ENCODE assay signal across 8 cellular contexts in genomic region chr1:158112994-158113758, GRCh38.
A peak's percentile ranks its signal among the peaks of the same experiment; 100 is the strongest.
DNase-seq lines count a peak whose midpoint lies in the region; ATAC-seq and TF ChIP-seq lines count a peak whose summit lies in the region.

No MANE protein-coding gene starts in this region.

- H3K4me1 ChIP-seq in breast epithelium, result no peaks in the 10 kb centered on the region

- peaks cover 0 to 8% of the 10 kb centered on the region in 2 donors for H3K27me3 ChIP-seq in breast epithelium
- H3K27me3 ChIP-seq in kidney epithelial cell (ENCODE audit: control insufficient read depth, insufficient read depth, low read length), result no peaks in the 10 kb centered on the region

- H3K36me3 ChIP-seq in breast epithelium (no peaks in the 10 kb centered on the region), kidney epithelial cell (ENCODE audit: control insufficient read depth, insufficient read depth, low read length) (no peaks in the 10 kb centered on the region)

- H3K4me3 ChIP-seq in breast epithelium, result peak overlapping the region; percentile 37 to 62 (median 49)
- H3K4me3 ChIP-seq in kidney epithelial cell (ENCODE audit: low read depth, low read length), result peak overlapping the region; percentile 42

- TF ChIP-seq CTCF in breast epithelium (IDR thresholded peaks at IDR 0.05) (no peak), kidney epithelial cell (IDR thresholded peaks at IDR 0.05; ENCODE audit: insufficient read depth, low read length, poor library complexity, severe bottlenecking) (no peak)

- H3K9me3 ChIP-seq in breast epithelium, result no peaks in the 10 kb centered on the region

- no peak overlapping the region for H3K27ac ChIP-seq in breast epithelium

- DNase-seq in activated gamma-delta T cell treated with Interleukin-2 at 50 U/mL for 16 hours, result peak; percentile 42
- DNase-seq in activated gamma-delta T cell (lab: John Stamatoyannopoulos, UW), result no peak
- DNase-seq in SK-N-DZ (ENCODE audit: low spot score), result peak; percentile 22
- DNase-seq in breast epithelium (ENCODE audit: low spot score in 2 of 2), result no peak
- DNase-seq in kidney epithelial cell (ENCODE audit: low read depth), result no peak
- peak; percentile 5 to 38 for DNase-seq in stimulated activated CD4-positive, alpha-beta T cell treated with anti-CD3 and anti-CD28 coated beads, Interleukin-2, amount 100 ng/mL, for 48 hours

- TF ChIP-seq POLR2A in breast epithelium (IDR thresholded peaks at IDR 0.05), result no peak

- intact Hi-C loops in breast epithelium (cut with DNase I; ENCODE audit: low total_unique reads), result loop anchor here (10.0 kb wide), 1 partner anchor 118 kb away; the partner anchor contains the start of gene KIRREL1

- ATAC-seq in HG03354 (IDR thresholded peaks at IDR 0.05; ENCODE audit: poor library complexity, severe bottlenecking, unreplicated experiment), result no peak
- no peak for ATAC-seq in HG02870 (IDR thresholded peaks at IDR 0.05; ENCODE audit: unreplicated experiment)

Comparison
In these comparisons a context has a peak if more than half of its experiments do, and no peak if none do; other contexts are left out.
1. DNase-seq: peak in activated gamma-delta T cell treated with Interleukin-2 at 50 U/mL for 16 hours (single experiment), SK-N-DZ (single experiment) and stimulated activated CD4-positive, alpha-beta T cell treated with anti-CD3 and anti-CD28 coated beads, Interleukin-2, amount 100 ng/mL, for 48 hours (2 of 2); none in activated gamma-delta T cell (single experiment), breast epithelium (0 of 2) and kidney epithelial cell (single experiment).